In genomic region chr12:104505095-104505819, GRCh38 we compare ENCODE assay signal across 8 cellular contexts. TPM values are rescaled to one million over a fixed set of nuclear protein-coding genes. Genes with fewer than 3 reads are reported as not detected.
A peak's percentile ranks its signal among the peaks of the same experiment; 100 is the strongest.
DNase-seq lines count a peak whose midpoint lies in the region; ATAC-seq and TF ChIP-seq lines count a peak whose summit lies in the region.

No MANE protein-coding gene starts in this region.

- DNase-seq in DMS79 (lab: John Stamatoyannopoulos, UW) (peak; percentile 71), NCI-H748 treated with DMSO at 0.1 percent for 48 hours (lab: John Stamatoyannopoulos, UW) (peak; percentile 96), mesothelial cell of epicardium (ENCODE audit: low spot score in 2 of 2, unreplicated experiment in 2 of 2) (no peak), AML-193 (lab: John Stamatoyannopoulos, UW) (no peak), HK-2 (ENCODE audit: unreplicated experiment) (no peak)
- no peak for DNase-seq in stimulated activated naive CD4-positive, alpha-beta T cell treated with Interleukin-2 at 50 U/mL for 16 hours (lab: John Stamatoyannopoulos, UW)

- no peak for TF ChIP-seq CTCF in mesothelial cell of epicardium (IDR thresholded peaks at IDR 0.05; ENCODE audit: unreplicated experiment)

- H3K36me3 Mint-ChIP-seq in mesothelial cell of epicardium = no peaks in the 10 kb centered on the region

- H3K4me3 Mint-ChIP-seq in mesothelial cell of epicardium = no peak overlapping the region

- H3K27ac Mint-ChIP-seq in mesothelial cell of epicardium = no peak overlapping the region

- peaks cover 19% of the 10 kb centered on the region for H3K4me1 Mint-ChIP-seq in mesothelial cell of epicardium

- H3K27me3 Mint-ChIP-seq in mesothelial cell of epicardium (ENCODE audit: low read depth) = peaks cover 3% of the 10 kb centered on the region

- ATAC-seq in GM19397 (IDR thresholded peaks at IDR 0.05; ENCODE audit: unreplicated experiment) (peak; percentile 88), HG03139 (IDR thresholded peaks at IDR 0.05; ENCODE audit: unreplicated experiment) (peak; percentile 83)

- H3K9me3 Mint-ChIP-seq in mesothelial cell of epicardium = peaks cover 5% of the 10 kb centered on the region

RNA-seq across cellular contexts. Expression of gene CHST11, which starts 48.5 kb away (rescaled TPM):
- 9.0 to 15.0 TPM (median 12.1 TPM) in 3 replicates for total RNA-seq in mesothelial cell of epicardium

Comparison
In these comparisons a context has a peak if more than half of its experiments do, and no peak if none do; other contexts are left out.
1. DNase-seq: peak in DMS79 (single experiment) and NCI-H748 treated with DMSO at 0.1 percent for 48 hours (single experiment); none in mesothelial cell of epicardium (0 of 2), AML-193 (0 of 2), stimulated activated naive CD4-positive, alpha-beta T cell treated with Interleukin-2 at 50 U/mL for 16 hours (single experiment) and HK-2 (single experiment).